Comparison of ENCODE assay signal across 19 cellular contexts in the genomic region with DNA sequence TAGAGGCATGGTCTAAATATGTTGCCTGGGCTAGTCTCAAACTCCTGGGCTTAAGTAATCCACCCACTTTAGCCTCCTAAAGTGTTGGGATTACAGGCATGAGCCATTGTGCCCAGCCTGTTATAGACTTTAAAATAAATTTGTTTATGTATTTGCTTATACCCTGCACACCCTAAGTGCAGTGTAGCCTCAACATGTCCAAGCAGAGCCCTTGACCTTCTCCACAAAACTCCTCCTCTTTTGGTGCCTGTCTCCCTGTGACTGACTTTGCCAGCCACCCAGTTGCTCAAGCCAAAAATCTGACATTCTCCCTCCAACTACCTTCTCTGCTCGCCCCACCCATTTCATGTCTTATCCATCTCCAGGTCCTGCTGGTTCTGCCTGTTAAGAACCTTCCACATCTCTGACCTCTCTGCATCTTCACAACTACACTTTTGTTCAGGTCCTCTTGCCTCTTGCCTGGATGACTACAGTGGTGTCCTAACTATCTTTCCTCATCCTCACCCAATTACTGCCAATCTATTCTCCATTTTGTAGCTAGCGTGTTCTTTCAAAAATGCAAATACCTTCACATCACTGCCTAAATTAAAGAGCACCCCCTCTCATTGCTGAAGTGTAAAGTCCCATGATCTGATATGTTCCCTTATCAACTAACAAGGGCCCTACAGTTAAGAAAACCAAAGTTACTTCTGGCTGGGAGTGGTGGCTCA. TPM values are rescaled to one million over a fixed set of nuclear protein-coding genes. Genes with fewer than 3 reads are reported as not detected.
DNase-seq lines count a peak whose midpoint lies in the region; ATAC-seq, FAIRE-seq and TF ChIP-seq lines count a peak whose summit lies in the region.
"Had no signal": no experiment of that assay in that cellular context is flagged by ENCODE, and none has a peak within 500 bp of the region (broad histone marks: within the 10 kb centered on the region; RNA-seq: fewer than 3 reads in every experiment).

No MANE protein-coding gene starts in this region.

- in situ Hi-C loops in K562 (cut with MboI) = no loop called here

- H3K36me3 ChIP-seq in K562 (ENCODE audit: control insufficient read depth, insufficient read depth, low read length) (no peaks in the 10 kb centered on the region), ascending aorta (no peaks in the 10 kb centered on the region)

- H3K9me3 ChIP-seq in K562 (replicated peaks; ENCODE audit: control insufficient read depth, insufficient read depth, low read depth, low read length) (no peaks in the 10 kb centered on the region), ascending aorta (no peaks in the 10 kb centered on the region)
- H3K9me3 ChIP-seq: Caco-2 had no signal

- H3K27ac Mint-ChIP-seq in activated naive CD8-positive, alpha-beta T cell treated with anti-CD3 and anti-CD28 coated beads for 36 hours = peak overlapping the region; percentile 3
- no peak overlapping the region for H3K27ac Mint-ChIP-seq in activated naive CD8-positive, alpha-beta T cell treated with anti-CD3 and anti-CD28 coated beads, Interleukin-2, amount 50 U/mL, for 24 hours
- no peak overlapping the region for H3K27ac Mint-ChIP-seq in osteocyte (ENCODE audit: unreplicated experiment)
- H3K27ac Mint-ChIP-seq: CD14-positive monocyte; CD8-positive, alpha-beta T cell; H9 had no signal

- H3K27me3 Mint-ChIP-seq in activated naive CD8-positive, alpha-beta T cell treated with anti-CD3 and anti-CD28 coated beads for 36 hours = no peaks in the 10 kb centered on the region
- no peaks in the 10 kb centered on the region for H3K27me3 Mint-ChIP-seq in activated naive CD8-positive, alpha-beta T cell treated with anti-CD3 and anti-CD28 coated beads, Interleukin-2, amount 50 U/mL, for 24 hours
- H3K27me3 Mint-ChIP-seq in osteocyte (ENCODE audit: unreplicated experiment) = peaks cover 5% of the 10 kb centered on the region

- no peak for TF ChIP-seq POLR2A in K562 (conservative IDR thresholded peaks at IDR 0.05)

- TF ChIP-seq EP300 in K562 (IDR thresholded peaks at IDR 0.05; ENCODE audit: low read length) = no peak; the same call in 1 of the 2 replicates

- H4K20me1 ChIP-seq in K562 (replicated peaks; ENCODE audit: control insufficient read depth, insufficient read depth, low read length) = no peaks in the 10 kb centered on the region

- DNase-seq in activated naive CD8-positive, alpha-beta T cell treated with anti-CD3 and anti-CD28 coated beads for 36 hours = no peak
- DNase-seq in activated naive CD8-positive, alpha-beta T cell treated with anti-CD3 and anti-CD28 coated beads, Interleukin-2, amount 50 U/mL, for 24 hours = no peak
- DNase-seq in K562 (ENCODE audit: extremely low read depth in 1 of 4, low spot score in 3 of 4) (peak in 3 of 4 experiments; percentile 48 to 79 (median 51)), mesenteric fat pad (ENCODE audit: low spot score) (no peak), NCI-H2227 (lab: John Stamatoyannopoulos, UW; ENCODE audit: unreplicated experiment) (no peak), ascending aorta (ENCODE audit: low spot score in 2 of 2) (no peak), osteocyte (ENCODE audit: extremely low spot score, unreplicated experiment) (no peak)
- DNase-seq: Caco-2; CD8-positive, alpha-beta T cell; DND-41; GDM1; GOT3; H9 had no signal

- no peak for TF ChIP-seq CTCF in K562 (IDR thresholded peaks at IDR 0.05 in 2 of 3, conservative IDR thresholded peaks at IDR 0.05 in 1 of 3; ENCODE audit: insufficient read depth in 2 of 3, low read depth in 1 of 3, low read length in 3 of 3)
- no peak for TF ChIP-seq CTCF in ascending aorta (IDR thresholded peaks at IDR 0.05)
- no peak for TF ChIP-seq CTCF in osteocyte (IDR thresholded peaks at IDR 0.05)

- 20% methylated on average over 2 of the region's 2 CpGs for WGBS in K562 (ENCODE audit: insufficient coverage, low coverage, missing lambda C conversion rate)

- H3K4me2 ChIP-seq in K562 (ENCODE audit: insufficient read depth, low read length) = peak overlapping the region; percentile 48

- H3K27ac ChIP-seq in K562 (ENCODE audit: extremely low read depth, low read depth, low read length) (peak overlapping the region; percentile 30; the same call in 1 of the 3 replicates), ascending aorta (no peak overlapping the region)
- H3K27ac ChIP-seq: 22Rv1 had no signal

- H3K36me3 Mint-ChIP-seq in activated naive CD8-positive, alpha-beta T cell treated with anti-CD3 and anti-CD28 coated beads for 36 hours = no peaks in the 10 kb centered on the region
- H3K36me3 Mint-ChIP-seq in activated naive CD8-positive, alpha-beta T cell treated with anti-CD3 and anti-CD28 coated beads, Interleukin-2, amount 50 U/mL, for 24 hours (ENCODE audit: low read depth) = no peaks in the 10 kb centered on the region
- no peaks in the 10 kb centered on the region for H3K36me3 Mint-ChIP-seq in osteocyte (ENCODE audit: unreplicated experiment)
- H3K36me3 Mint-ChIP-seq: CD14-positive monocyte; CD8-positive, alpha-beta T cell had no signal

- no TSS peak for BruUV-seq in K562 (replicated peaks; lab: Mats Ljungman, UMichigan)

- H3K4me3 ChIP-seq in K562 (no peak overlapping the region), ascending aorta (no peak overlapping the region)

- H3K27me3 ChIP-seq in K562 (ENCODE audit: control insufficient read depth in 2 of 2, insufficient read depth in 2 of 2, low read length in 2 of 2) (no peaks in the 10 kb centered on the region), ascending aorta (no peaks in the 10 kb centered on the region)

- H3K9me1 ChIP-seq in K562 (ENCODE audit: control insufficient read depth, insufficient read depth, low read length) = no peaks in the 10 kb centered on the region

- peak overlapping the region; percentile 15 for H2AFZ ChIP-seq in K562 (ENCODE audit: low read depth, low read length)

- no peak overlapping the region for H3K4me3 Mint-ChIP-seq in activated naive CD8-positive, alpha-beta T cell treated with anti-CD3 and anti-CD28 coated beads for 36 hours
- no peak overlapping the region for H3K4me3 Mint-ChIP-seq in activated naive CD8-positive, alpha-beta T cell treated with anti-CD3 and anti-CD28 coated beads, Interleukin-2, amount 50 U/mL, for 24 hours
- no peak overlapping the region for H3K4me3 Mint-ChIP-seq in osteocyte (ENCODE audit: unreplicated experiment)
- H3K4me3 Mint-ChIP-seq: CD14-positive monocyte; CD8-positive, alpha-beta T cell; H9 had no signal

- peak; percentile 74 for FAIRE-seq in K562 (lab: Jason Lieb, UNC)
- FAIRE-seq: GM12892, GM19239, HepG2 had no signal

- peak overlapping the region in 1 of 2 experiments; percentile 13; a peak in 1 of 4 replicates for H3K9ac ChIP-seq in K562 (ENCODE audit: insufficient read depth in 1 of 2, low read depth in 2 of 2, low read length in 2 of 2)

- CTCF ChIA-PET in K562 (lab: Yijun Ruan, JAX; ENCODE audit: low intra/inter-chr PET ratio) = no interaction called here

- ATAC-seq in activated naive CD8-positive, alpha-beta T cell treated with anti-CD3 and anti-CD28 coated beads, Interleukin-2, amount 50 U/mL, for 24 hours = no peak
- peak; percentile 59 for ATAC-seq in K562
- peak; percentile 73 for ATAC-seq in esophagus mucosa
- ATAC-seq: CD8-positive, alpha-beta T cell; HepG2 had no signal

- 0 out of 4 replicates have a peak, but pooled peaks of 1 of the 2 experiments have one; percentile 3 for TF ChIP-seq RAD21 in K562 (CRISPR knock-in tag; conservative IDR thresholded peaks at IDR 0.05 in 1 of 2, IDR thresholded peaks at IDR 0.05 in 1 of 2)

- peaks cover 3% of the 10 kb centered on the region for H3K4me1 Mint-ChIP-seq in activated naive CD8-positive, alpha-beta T cell treated with anti-CD3 and anti-CD28 coated beads for 36 hours
- no peaks in the 10 kb centered on the region for H3K4me1 Mint-ChIP-seq in activated naive CD8-positive, alpha-beta T cell treated with anti-CD3 and anti-CD28 coated beads, Interleukin-2, amount 50 U/mL, for 24 hours
- peaks cover 3% of the 10 kb centered on the region for H3K4me1 Mint-ChIP-seq in osteocyte (ENCODE audit: unreplicated experiment)

- H3K79me2 ChIP-seq in K562 (ENCODE audit: control insufficient read depth, insufficient read depth, low read length) = no peaks in the 10 kb centered on the region

- intact Hi-C loops in K562 (cut with micrococcal nuclease) = no loop called here
- intact Hi-C loops in ascending aorta (cut with DNase I) = no loop called here

- POLR2A ChIA-PET in K562 (lab: Yijun Ruan, JAX) = interaction anchor here (0.6 to 1.6 kb wide), 2 partner anchors 10 to 60 kb away, joined by 4 to 7 read pairs; no protein-coding TSS in a partner anchor

- H3K9me3 Mint-ChIP-seq in activated naive CD8-positive, alpha-beta T cell treated with anti-CD3 and anti-CD28 coated beads for 36 hours = no peaks in the 10 kb centered on the region
- H3K9me3 Mint-ChIP-seq in activated naive CD8-positive, alpha-beta T cell treated with anti-CD3 and anti-CD28 coated beads, Interleukin-2, amount 50 U/mL, for 24 hours = no peaks in the 10 kb centered on the region
- H3K9me3 Mint-ChIP-seq in osteocyte (ENCODE audit: unreplicated experiment) = no peaks in the 10 kb centered on the region
- H3K9me3 Mint-ChIP-seq: CD14-positive monocyte; CD8-positive, alpha-beta T cell; H9 had no signal

- H3K4me1 ChIP-seq in K562 (replicated peaks in 1 of 2; ENCODE audit: control insufficient read depth in 2 of 2, insufficient read depth in 2 of 2, low read length in 2 of 2) = peaks cover 44 to 45% of the 10 kb centered on the region in 2 experiments
- H3K4me1 ChIP-seq in ascending aorta = peaks cover 0 to 5% of the 10 kb centered on the region in 2 donors
- H3K4me1 ChIP-seq: Caco-2 had no signal

RNA-seq across cellular contexts. Expression of a gene that starts 11.2 kb away (rescaled TPM):
- 10 to 100 TPM; 74.1 to 76.9 TPM for total RNA-seq in activated naive CD8-positive, alpha-beta T cell treated with anti-CD3 and anti-CD28 coated beads for 36 hours
- 117 and 182 TPM in 2 replicates for total RNA-seq in K562 (2011; cell fraction: chromatin; rRNA removed; ENCODE audit: low replicate concordance)
- 141 and 154 TPM in 2 replicates for total RNA-seq in K562 (2011; cell fraction: nucleolus; rRNA removed)
- total RNA-seq in K562 (2011; cell fraction: nucleoplasm; rRNA removed) = 113 and 129 TPM in 2 replicates
- total RNA-seq in K562 (2014; rRNA removed) (50.2 and 62.5 TPM in 2 replicates), K562 (2014; rRNA removed; fragmentation: Illumina TruSeq; extraction: Trizol) (38.6 and 42.3 TPM in 2 replicates), K562 (2015; rRNA removed; fragmentation: Illumina TruSeq; extraction: Trizol) (77.9 and 80.1 TPM in 2 replicates), K562 (2021) (79.2 and 85.6 TPM in 2 replicates), esophagus mucosa (19.0 TPM), mesenteric fat pad (0.19 TPM), ascending aorta (not detected), osteocyte (10.8 and 11.6 TPM in 2 replicates)
- polyA plus RNA-seq in K562 (2011; rRNA removed) (95.2 and 103 TPM in 2 replicates), K562 (2014; fragmentation: Illumina TruSeq; extraction: Trizol) (76.9 and 82.7 TPM in 2 replicates), K562 (2014; fragmentation: Nextera tagmentation; extraction: Ambion mirVana) (1 to 10 TPM; 1.3 to 2.2 TPM), K562 (2014; rRNA removed) (84.1 and 88.6 TPM in 2 replicates)
- polyA plus RNA-seq in K562 (2011; cell fraction: cytosol; rRNA removed) = 82.9 and 95.7 TPM in 2 replicates
- 255 and 308 TPM in 2 replicates for polyA plus RNA-seq in K562 (2011; cell fraction: nucleus; rRNA removed)
- 70.1 and 78.9 TPM in 2 replicates for polyA plus RNA-seq in K562 (2012)
- polyA minus RNA-seq in K562 (2011; rRNA and poly(A)+ RNA removed) = 91.4 and 99.3 TPM in 2 replicates
- 43.1 and 48.8 TPM in 2 replicates for polyA minus RNA-seq in K562 (2011; cell fraction: cytosol; rRNA and poly(A)+ RNA removed)
- polyA minus RNA-seq in K562 (2011; cell fraction: nucleus; rRNA and poly(A)+ RNA removed) = 113 and 139 TPM in 2 replicates

RNA-seq across cellular contexts. Expression of a gene that starts 30.4 kb away (rescaled TPM):
- total RNA-seq in activated naive CD8-positive, alpha-beta T cell treated with anti-CD3 and anti-CD28 coated beads for 36 hours = 10 to 100 TPM; 23.5 to 26.0 TPM
- total RNA-seq in K562 (2011; cell fraction: chromatin; rRNA removed; ENCODE audit: low replicate concordance) = 151 and 284 TPM in 2 replicates
- total RNA-seq in K562 (2011; cell fraction: nucleolus; rRNA removed) = 158 and 171 TPM in 2 replicates
- total RNA-seq in K562 (2011; cell fraction: nucleoplasm; rRNA removed) = 141 and 150 TPM in 2 replicates
- total RNA-seq in K562 (2014; rRNA removed) = 27.3 and 29.7 TPM in 2 replicates
- 16.2 and 20.8 TPM in 2 replicates for total RNA-seq in K562 (2014; rRNA removed; fragmentation: Illumina TruSeq; extraction: Trizol)
- 29.6 and 33.7 TPM in 2 replicates for total RNA-seq in K562 (2015; rRNA removed; fragmentation: Illumina TruSeq; extraction: Trizol)
- 42.1 and 43.2 TPM in 2 replicates for total RNA-seq in K562 (2021)
- 45.9 and 59.4 TPM in 2 replicates for polyA plus RNA-seq in K562 (2011; rRNA removed)
- polyA plus RNA-seq in K562 (2011; cell fraction: cytosol; rRNA removed) = 56.9 and 69.4 TPM in 2 replicates
- 359 and 410 TPM in 2 replicates for polyA plus RNA-seq in K562 (2011; cell fraction: nucleus; rRNA removed)
- polyA plus RNA-seq in K562 (2012) = 42.7 and 85.4 TPM in 2 replicates
- polyA plus RNA-seq in K562 (2014; fragmentation: Illumina TruSeq; extraction: Trizol) = 45.5 and 48.8 TPM in 2 replicates
- 1 to 10 TPM; 3.7 to 4.0 TPM for polyA plus RNA-seq in K562 (2014; fragmentation: Nextera tagmentation; extraction: Ambion mirVana)
- 60.8 and 64.2 TPM in 2 replicates for polyA plus RNA-seq in K562 (2014; rRNA removed)
- 21.9 and 26.4 TPM in 2 replicates for polyA minus RNA-seq in K562 (2011; rRNA and poly(A)+ RNA removed)
- polyA minus RNA-seq in K562 (2011; cell fraction: cytosol; rRNA and poly(A)+ RNA removed) = 12.4 and 15.0 TPM in 2 replicates
- polyA minus RNA-seq in K562 (2011; cell fraction: nucleus; rRNA and poly(A)+ RNA removed) = 40.8 and 50.0 TPM in 2 replicates
- 13.4 TPM for total RNA-seq in esophagus mucosa
- 42.5 TPM for total RNA-seq in mesenteric fat pad
- 30.5 TPM for total RNA-seq in ascending aorta
- total RNA-seq in osteocyte = 50.3 and 53.5 TPM in 2 replicates

RNA-seq across cellular contexts. Expression of a gene that starts 37.5 kb away (rescaled TPM):
- total RNA-seq in activated naive CD8-positive, alpha-beta T cell treated with anti-CD3 and anti-CD28 coated beads for 36 hours = 100 to 1,000 TPM; 125 to 126 TPM
- total RNA-seq in K562 (2011; cell fraction: chromatin; rRNA removed; ENCODE audit: low replicate concordance) = 90.7 and 171 TPM in 2 replicates
- 247 and 251 TPM in 2 replicates for total RNA-seq in K562 (2011; cell fraction: nucleolus; rRNA removed)
- total RNA-seq in K562 (2011; cell fraction: nucleoplasm; rRNA removed) = 190 and 192 TPM in 2 replicates
- total RNA-seq in K562 (2014; rRNA removed) (310 and 413 TPM in 2 replicates), K562 (2014; rRNA removed; fragmentation: Illumina TruSeq; extraction: Trizol) (192 and 203 TPM in 2 replicates), K562 (2015; rRNA removed; fragmentation: Illumina TruSeq; extraction: Trizol) (316 and 317 TPM in 2 replicates), K562 (2021) (369 and 372 TPM in 2 replicates), esophagus mucosa (92.4 TPM), mesenteric fat pad (103 TPM), ascending aorta (77.2 TPM), osteocyte (302 and 325 TPM in 2 replicates)
- polyA plus RNA-seq in K562 (2011; rRNA removed) (166 and 178 TPM in 2 replicates), K562 (2014; fragmentation: Illumina TruSeq; extraction: Trizol) (264 and 434 TPM in 2 replicates), K562 (2014; fragmentation: Nextera tagmentation; extraction: Ambion mirVana) (100 to 1,000 TPM; 653 to 682 TPM), K562 (2014; rRNA removed) (296 and 360 TPM in 2 replicates)
- polyA plus RNA-seq in K562 (2011; cell fraction: cytosol; rRNA removed) = 269 and 458 TPM in 2 replicates
- 356 and 369 TPM in 2 replicates for polyA plus RNA-seq in K562 (2011; cell fraction: nucleus; rRNA removed)
- 506 and 529 TPM in 2 replicates for polyA plus RNA-seq in K562 (2012)
- 142 and 158 TPM in 2 replicates for polyA minus RNA-seq in K562 (2011; rRNA and poly(A)+ RNA removed)
- 90.0 and 120 TPM in 2 replicates for polyA minus RNA-seq in K562 (2011; cell fraction: cytosol; rRNA and poly(A)+ RNA removed)
- polyA minus RNA-seq in K562 (2011; cell fraction: nucleus; rRNA and poly(A)+ RNA removed) = 56.4 and 86.2 TPM in 2 replicates

RNA-seq across cellular contexts. Expression of a gene that starts 39.4 kb away (rescaled TPM):
- total RNA-seq in activated naive CD8-positive, alpha-beta T cell treated with anti-CD3 and anti-CD28 coated beads for 36 hours = 10 to 100 TPM; 26.4 to 29.3 TPM
- total RNA-seq in K562 (2011; cell fraction: chromatin; rRNA removed; ENCODE audit: low replicate concordance) = 66.9 and 126 TPM in 2 replicates
- total RNA-seq in K562 (2011; cell fraction: nucleolus; rRNA removed) = 33.0 and 37.9 TPM in 2 replicates
- 43.4 and 59.2 TPM in 2 replicates for total RNA-seq in K562 (2011; cell fraction: nucleoplasm; rRNA removed)
- total RNA-seq in K562 (2014; rRNA removed) (2.5 and 2.9 TPM in 2 replicates), K562 (2014; rRNA removed; fragmentation: Illumina TruSeq; extraction: Trizol) (1.9 and 2.6 TPM in 2 replicates), K562 (2015; rRNA removed; fragmentation: Illumina TruSeq; extraction: Trizol) (3.2 and 3.8 TPM in 2 replicates), K562 (2021) (15.2 and 22.8 TPM in 2 replicates), esophagus mucosa (7.1 TPM), mesenteric fat pad (14.1 TPM), ascending aorta (33.7 TPM), osteocyte (30.7 and 34.7 TPM in 2 replicates)
- polyA plus RNA-seq in K562 (2011; rRNA removed) (4.4 and 8.2 TPM in 2 replicates), K562 (2014; fragmentation: Illumina TruSeq; extraction: Trizol) (13.9 and 14.2 TPM in 2 replicates), K562 (2014; fragmentation: Nextera tagmentation; extraction: Ambion mirVana) (under 1 TPM; 0.01 to 0.06 TPM), K562 (2014; rRNA removed) (14.2 and 14.6 TPM in 2 replicates)
- polyA plus RNA-seq in K562 (2011; cell fraction: cytosol; rRNA removed) = 2.7 and 2.8 TPM in 2 replicates
- 51.0 and 114 TPM in 2 replicates for polyA plus RNA-seq in K562 (2011; cell fraction: nucleus; rRNA removed)
- 15.7 and 22.6 TPM in 2 replicates for polyA plus RNA-seq in K562 (2012)
- 4.1 and 4.2 TPM in 2 replicates for polyA minus RNA-seq in K562 (2011; rRNA and poly(A)+ RNA removed)
- 3.9 and 4.4 TPM in 2 replicates for polyA minus RNA-seq in K562 (2011; cell fraction: cytosol; rRNA and poly(A)+ RNA removed)
- polyA minus RNA-seq in K562 (2011; cell fraction: nucleus; rRNA and poly(A)+ RNA removed) = 10.8 and 12.3 TPM in 2 replicates
- polyA plus RNA-seq: CD14-positive monocyte had no signal

RNA-seq across cellular contexts. Expression of a gene that starts 57.7 kb away (rescaled TPM):
- total RNA-seq in activated naive CD8-positive, alpha-beta T cell treated with anti-CD3 and anti-CD28 coated beads for 36 hours = 10 to 100 TPM; 84.8 to 94.3 TPM
- 51.6 and 76.0 TPM in 2 replicates for total RNA-seq in K562 (2011; cell fraction: chromatin; rRNA removed; ENCODE audit: low replicate concordance)
- 39.7 and 45.7 TPM in 2 replicates for total RNA-seq in K562 (2011; cell fraction: nucleolus; rRNA removed)
- total RNA-seq in K562 (2011; cell fraction: nucleoplasm; rRNA removed) = 38.2 and 40.6 TPM in 2 replicates
- 80.6 and 122 TPM in 2 replicates for total RNA-seq in K562 (2014; rRNA removed)
- 61.7 and 68.7 TPM in 2 replicates for total RNA-seq in K562 (2014; rRNA removed; fragmentation: Illumina TruSeq; extraction: Trizol)
- 59.9 and 66.6 TPM in 2 replicates for total RNA-seq in K562 (2015; rRNA removed; fragmentation: Illumina TruSeq; extraction: Trizol)
- total RNA-seq in K562 (2021) = 69.0 and 70.6 TPM in 2 replicates
- polyA plus RNA-seq in K562 (2011; rRNA removed) = 22.8 and 32.4 TPM in 2 replicates
- polyA plus RNA-seq in K562 (2011; cell fraction: cytosol; rRNA removed) = 19.5 and 25.8 TPM in 2 replicates
- 106 and 140 TPM in 2 replicates for polyA plus RNA-seq in K562 (2011; cell fraction: nucleus; rRNA removed)
- 73.3 and 129 TPM in 2 replicates for polyA plus RNA-seq in K562 (2012)
- 101 and 104 TPM in 2 replicates for polyA plus RNA-seq in K562 (2014; fragmentation: Illumina TruSeq; extraction: Trizol)
- 100 to 1,000 TPM in 1 of 2 experiments, 10 to 100 TPM in 1; 41.5 to 144 TPM for polyA plus RNA-seq in K562 (2014; fragmentation: Nextera tagmentation; extraction: Ambion mirVana)
- polyA plus RNA-seq in K562 (2014; rRNA removed) = 47.4 and 67.2 TPM in 2 replicates
- 11.5 and 12.0 TPM in 2 replicates for polyA minus RNA-seq in K562 (2011; rRNA and poly(A)+ RNA removed)
- 17.0 and 19.9 TPM in 2 replicates for polyA minus RNA-seq in K562 (2011; cell fraction: cytosol; rRNA and poly(A)+ RNA removed)
- 34.1 and 35.5 TPM in 2 replicates for polyA minus RNA-seq in K562 (2011; cell fraction: nucleus; rRNA and poly(A)+ RNA removed)
- 28.1 TPM for total RNA-seq in esophagus mucosa
- 41.7 TPM for total RNA-seq in mesenteric fat pad
- 44.8 TPM for total RNA-seq in ascending aorta
- total RNA-seq in osteocyte = 30.1 and 30.4 TPM in 2 replicates

Comparison
In these comparisons a context has a peak if more than half of its experiments do, and no peak if none do; other contexts are left out.
1. DNase-seq: peak in K562 (3 of 4); none in activated naive CD8-positive, alpha-beta T cell treated with anti-CD3 and anti-CD28 coated beads for 36 hours (single experiment), activated naive CD8-positive, alpha-beta T cell treated with anti-CD3 and anti-CD28 coated beads, Interleukin-2, amount 50 U/mL, for 24 hours (single experiment), mesenteric fat pad (single experiment), NCI-H2227 (single experiment), ascending aorta (0 of 2) and osteocyte (single experiment).